1 cellular context compared by ENCODE assay signal in genomic region chr12:23337213-23337612, GRCh38.
TF ChIP-seq lines count a peak whose summit lies in the region.

No MANE protein-coding gene starts in this region.

TF ChIP-seq in K562, 482 proteins besides CTCF, POLR2A, EP300 and RAD21:
- TF ChIP-seq MYBL2 (IDR thresholded peaks at IDR 0.05; ENCODE audit: low read depth): no peak
- no peak for TF ChIP-seq MYBL2 (CRISPR knock-in tag; IDR thresholded peaks at IDR 0.05; ENCODE audit: borderline replicate concordance)
- TF ChIP-seq THRB (CRISPR knock-in tag; conservative IDR thresholded peaks at IDR 0.05): no peak
- no peak for TF ChIP-seq E2F8 (IDR thresholded peaks at IDR 0.05; ENCODE audit: low read depth, partially characterized antibody)
- TF ChIP-seq ZNF561 (CRISPR knock-in tag; conservative IDR thresholded peaks at IDR 0.05): no peak
- TF ChIP-seq PURB (CRISPR knock-in tag; IDR thresholded peaks at IDR 0.05; ENCODE audit: low read depth): no peak
- no peak for TF ChIP-seq MYNN (IDR thresholded peaks at IDR 0.05)
- no peak for TF ChIP-seq MYNN (CRISPR knock-in tag; IDR thresholded peaks at IDR 0.05)
- TF ChIP-seq ZC3H11A (IDR thresholded peaks at IDR 0.05; ENCODE audit: low read depth, low read length): no peak
- TF ChIP-seq SP1 (CRISPR knock-in tag; IDR thresholded peaks at IDR 0.05): no peak
